Comparison of ENCODE assay signal across 19 cellular contexts in genomic region chr2:221817878-221818277, GRCh38.
DNase-seq lines count a peak whose midpoint lies in the region; ATAC-seq, FAIRE-seq and TF ChIP-seq lines count a peak whose summit lies in the region.
"Had no signal": no experiment of that assay in that cellular context is flagged by ENCODE, and none has a peak within 500 bp of the region (broad histone marks: within the 10 kb centered on the region; RNA-seq: fewer than 3 reads in every experiment).

No MANE protein-coding gene starts in this region.

- H3K9ac ChIP-seq in HepG2 (ENCODE audit: insufficient read depth, low read depth, low read length) (no peak overlapping the region), H1 (replicated peaks in 1 of 4; ENCODE audit: extremely low read depth in 1 of 4, low read depth in 3 of 4, low read length in 3 of 4) (no peak overlapping the region)
- H3K9ac ChIP-seq: BLaER1 had no signal

- no peak overlapping the region for H2BK20ac ChIP-seq in H1 (ENCODE audit: low read length)

- CTCF ChIA-PET in HepG2 (lab: Yijun Ruan, JAX; ENCODE audit: low intra/inter-chr PET ratio, low total read pairs) = no interaction called here
- CTCF ChIA-PET in H1 (lab: Charles Lee; ENCODE audit: partially characterized antibody) = no interaction called here

- H3K9me3 ChIP-seq in HepG2 (ENCODE audit: low read length) (peaks cover 30% of the 10 kb centered on the region), right lobe of liver (no peaks in the 10 kb centered on the region), H1 (ENCODE audit: insufficient read depth in 2 of 2, low read depth in 1 of 2, low read length in 1 of 2) (peaks cover 0 to 3% of the 10 kb centered on the region in 2 experiments; a peak in 2 of 4 replicates), upper lobe of right lung (no peaks in the 10 kb centered on the region)
- H3K9me3 ChIP-seq: BLaER1, Caco-2 had no signal

- H3K27me3 ChIP-seq in HepG2 (ENCODE audit: control insufficient read depth in 1 of 2, insufficient read depth in 2 of 2, low read length in 2 of 2) = no peaks in the 10 kb centered on the region
- no peaks in the 10 kb centered on the region for H3K27me3 ChIP-seq in right lobe of liver
- no peaks in the 10 kb centered on the region for H3K27me3 ChIP-seq in H1 (replicated peaks in 1 of 4; ENCODE audit: control insufficient read depth in 3 of 4, extremely low read depth in 1 of 4, insufficient read depth in 3 of 4, low read length in 3 of 4)
- H3K27me3 ChIP-seq in upper lobe of right lung = no peaks in the 10 kb centered on the region
- H3K27me3 ChIP-seq: BLaER1 had no signal

- no peaks in the 10 kb centered on the region for H4K20me1 ChIP-seq in HepG2 (ENCODE audit: insufficient read depth, low read length)
- H4K20me1 ChIP-seq in H1 (replicated peaks in 1 of 2; ENCODE audit: control insufficient read depth in 1 of 2, insufficient read depth in 2 of 2, low read length in 2 of 2) = no peaks in the 10 kb centered on the region
- H4K20me1 ChIP-seq: BLaER1 had no signal

- H3K27ac ChIP-seq in HepG2 (ENCODE audit: extremely low read length, insufficient read depth, low read length) (no peak overlapping the region), right lobe of liver (no peak overlapping the region), H1 (ENCODE audit: low read depth, low read length) (no peak overlapping the region), upper lobe of right lung (no peak overlapping the region)
- H3K27ac ChIP-seq: 22Rv1, BLaER1, C4-2B had no signal

- no peaks in the 10 kb centered on the region for H3K4me1 Mint-ChIP-seq in activated CD4-positive, alpha-beta T cell treated with anti-CD3 and anti-CD28 coated beads, Interleukin-2, amount 10 ng/mL, durations not matched to agents 24 days and 14 days
- H3K4me1 Mint-ChIP-seq in stimulated activated effector memory CD8-positive, alpha-beta T cell treated with anti-CD3 and anti-CD28 coated beads, Interleukin-12 subunit alpha, Interleukin-12 subunit beta, amount 100 ng/mL, for 72 hours = no peaks in the 10 kb centered on the region
- H3K4me1 Mint-ChIP-seq: B cell; CD4-positive, CD25-positive, alpha-beta regulatory T cell had no signal

- 5% methylated on average over 3 of the region's 3 CpGs for WGBS in HepG2 (ENCODE audit: low lambda C conversion rate)
- WGBS in right lobe of liver (ENCODE audit: insufficient coverage, low coverage, low lambda C conversion rate, missing lambda C conversion rate) = 67% methylated on average over 2 of the region's 3 CpGs
- WGBS in H1 (ENCODE audit: extremely low coverage in 1 of 2, insufficient coverage in 1 of 2, insufficient read length in 1 of 2, insufficient replicate concordance in 2 of 2, low coverage in 1 of 2, low lambda C conversion rate in 2 of 2, missing lambda C conversion rate in 1 of 2), 2 experiments = 95% methylated on average over 3 of the region's 3 CpGs; no CpG with 5 or more reads in 1 of the 2 experiments

- no peak overlapping the region for H2AK5ac ChIP-seq in H1 (ENCODE audit: low read depth, low read length)

- H3K4me3 ChIP-seq in HepG2 (replicated peaks in 1 of 3; ENCODE audit: insufficient read depth in 1 of 3, low read depth in 2 of 3, low read length in 3 of 3) (no peak overlapping the region), right lobe of liver (no peak overlapping the region), H1 (ENCODE audit: extremely low read depth in 1 of 4, insufficient read depth in 2 of 4, low read depth in 3 of 4, low read length in 4 of 4) (no peak overlapping the region), upper lobe of right lung (no peak overlapping the region)
- H3K4me3 ChIP-seq: BLaER1 had no signal

- ATAC-seq in HepG2 = no peak
- ATAC-seq in right lobe of liver = no peak
- ATAC-seq in upper lobe of right lung = peak; percentile 40
- no peak for ATAC-seq in stimulated activated effector memory CD8-positive, alpha-beta T cell treated with anti-CD3 and anti-CD28 coated beads, Interleukin-12 subunit alpha, Interleukin-12 subunit beta, amount 100 ng/mL, for 72 hours
- ATAC-seq: CD8-positive, alpha-beta T cell had no signal

- H2BK120ac ChIP-seq in H1 (replicated peaks; ENCODE audit: low read depth, low read length) = no peak overlapping the region

- no peak overlapping the region for H2AFZ ChIP-seq in HepG2 (ENCODE audit: low read length)
- no peak overlapping the region for H2AFZ ChIP-seq in H1 (ENCODE audit: low read length)

- no peak overlapping the region for H3K23ac ChIP-seq in H1 (ENCODE audit: insufficient read length)

- intact Hi-C loops in HepG2 (cut with micrococcal nuclease; ENCODE audit: unreplicated experiment) (no loop called here), right lobe of liver (cut with DNase I) (no loop called here), upper lobe of right lung (cut with DNase I) (no loop called here)
- intact Hi-C loops in activated CD4-positive, alpha-beta T cell treated with anti-CD3 and anti-CD28 coated beads, Interleukin-2, amount 10 ng/mL, durations not matched to agents 24 days and 14 days (cut with micrococcal nuclease) = no loop called here

- H3K56ac ChIP-seq in H1 (replicated peaks; ENCODE audit: insufficient read length, low read depth, low read length) = no peak overlapping the region

- TF ChIP-seq EP300 in HepG2 (IDR thresholded peaks at IDR 0.05; ENCODE audit: low read depth in 2 of 2, low read length in 2 of 2) (no peak), HepG2 (CRISPR knock-in tag; IDR thresholded peaks at IDR 0.05; ENCODE audit: borderline replicate concordance) (no peak), H1 (IDR thresholded peaks at IDR 0.05; ENCODE audit: borderline replicate concordance in 1 of 2, low read depth in 2 of 2, low read length in 2 of 2) (no peak)

- BruUV-seq in HepG2 (replicated peaks; lab: Mats Ljungman, UMichigan) = no TSS peak

- no peaks in the 10 kb centered on the region for H3K9me3 Mint-ChIP-seq in activated CD4-positive, alpha-beta T cell treated with anti-CD3 and anti-CD28 coated beads, Interleukin-2, amount 10 ng/mL, durations not matched to agents 24 days and 14 days
- H3K9me3 Mint-ChIP-seq in stimulated activated effector memory CD8-positive, alpha-beta T cell treated with anti-CD3 and anti-CD28 coated beads, Interleukin-12 subunit alpha, Interleukin-12 subunit beta, amount 100 ng/mL, for 72 hours = peaks cover 2% of the 10 kb centered on the region
- H3K9me3 Mint-ChIP-seq: CD8-positive, alpha-beta T cell had no signal

- no peak overlapping the region for H3K18ac ChIP-seq in H1 (ENCODE audit: extremely low read depth, low read length)

- H4K5ac ChIP-seq in H1 (ENCODE audit: insufficient read length, low read depth, low read length) = no peak overlapping the region

- H3K4ac ChIP-seq in H1 (replicated peaks; ENCODE audit: insufficient read length, low read depth, low read length) = no peak overlapping the region

- H3K27me3 Mint-ChIP-seq in activated CD4-positive, alpha-beta T cell treated with anti-CD3 and anti-CD28 coated beads, Interleukin-2, amount 10 ng/mL, durations not matched to agents 24 days and 14 days = no peaks in the 10 kb centered on the region
- H3K27me3 Mint-ChIP-seq: B cell; CD4-positive, CD25-positive, alpha-beta regulatory T cell had no signal

- no peak overlapping the region for H2BK15ac ChIP-seq in H1 (ENCODE audit: low read length)

- H3K4me2 ChIP-seq in HepG2 (ENCODE audit: low read depth, low read length) = no peak overlapping the region
- no peak overlapping the region for H3K4me2 ChIP-seq in H1 (ENCODE audit: insufficient read depth in 1 of 2, low read depth in 2 of 2, low read length in 2 of 2)
- H3K4me2 ChIP-seq: BLaER1 had no signal

- H3K36me3 ChIP-seq in HepG2 (replicated peaks in 1 of 2; ENCODE audit: control insufficient read depth in 1 of 2, insufficient read depth in 2 of 2, low read length in 2 of 2) (no peaks in the 10 kb centered on the region), right lobe of liver (no peaks in the 10 kb centered on the region), H1 (ENCODE audit: control insufficient read depth in 2 of 4, insufficient read depth in 4 of 4, low read length in 3 of 4) (no peaks in the 10 kb centered on the region), upper lobe of right lung (no peaks in the 10 kb centered on the region)
- H3K36me3 ChIP-seq: BLaER1 had no signal

- no peak overlapping the region for H3K27ac Mint-ChIP-seq in activated CD4-positive, alpha-beta T cell treated with anti-CD3 and anti-CD28 coated beads, Interleukin-2, amount 10 ng/mL, durations not matched to agents 24 days and 14 days
- H3K27ac Mint-ChIP-seq in stimulated activated effector memory CD8-positive, alpha-beta T cell treated with anti-CD3 and anti-CD28 coated beads, Interleukin-12 subunit alpha, Interleukin-12 subunit beta, amount 100 ng/mL, for 72 hours = no peak overlapping the region
- H3K27ac Mint-ChIP-seq: B cell; CD4-positive, CD25-positive, alpha-beta regulatory T cell; CD8-positive, alpha-beta T cell had no signal

- H2BK12ac ChIP-seq in H1 (ENCODE audit: low read depth, low read length) = peak overlapping the region; percentile 35; the same call in 1 of the 2 replicates

- TF ChIP-seq POLR2A in HepG2 (IDR thresholded peaks at IDR 0.05; ENCODE audit: insufficient read depth in 1 of 2, low read depth in 2 of 2, low read length in 2 of 2) (no peak), right lobe of liver (IDR thresholded peaks at IDR 0.05) (no peak), H1 (IDR thresholded peaks at IDR 0.05; ENCODE audit: control extremely low read depth in 1 of 2, low read depth in 2 of 2, low read length in 2 of 2) (no peak)

- no peaks in the 10 kb centered on the region; the same call in 1 of the 2 replicates for H3K23me2 ChIP-seq in H1 (ENCODE audit: low read depth, low read length)

- H3K4me1 ChIP-seq in HepG2 (ENCODE audit: insufficient read depth, low read length) (no peaks in the 10 kb centered on the region), right lobe of liver (no peaks in the 10 kb centered on the region), H1 (replicated peaks in 1 of 4; ENCODE audit: control insufficient read depth in 3 of 4, insufficient read depth in 4 of 4, low read length in 3 of 4) (peaks cover 0 to 5% (median 4%) of the 10 kb centered on the region in 4 experiments; a peak in 5 of 7 replicates), upper lobe of right lung (no peaks in the 10 kb centered on the region)
- H3K4me1 ChIP-seq: BLaER1 had no signal

- no peaks in the 10 kb centered on the region for H3K79me2 ChIP-seq in HepG2 (ENCODE audit: insufficient read depth, low read length)
- no peaks in the 10 kb centered on the region for H3K79me2 ChIP-seq in H1 (ENCODE audit: control insufficient read depth in 1 of 2, insufficient read depth in 2 of 2, low read length in 2 of 2)

- H2BK5ac ChIP-seq in H1 (ENCODE audit: low read depth, low read length) = no peak overlapping the region

- FAIRE-seq in HepG2 (lab: Jason Lieb, UNC) (no peak), H1 (lab: Jason Lieb, UNC) (no peak)
- FAIRE-seq: A204.1, G401.6, GM12892 had no signal

- H4K8ac ChIP-seq in H1 (ENCODE audit: extremely low read depth, insufficient read depth, low read length) = no peak overlapping the region

- no peak overlapping the region for H3K4me3 Mint-ChIP-seq in activated CD4-positive, alpha-beta T cell treated with anti-CD3 and anti-CD28 coated beads, Interleukin-2, amount 10 ng/mL, durations not matched to agents 24 days and 14 days
- no peak overlapping the region for H3K4me3 Mint-ChIP-seq in stimulated activated effector memory CD8-positive, alpha-beta T cell treated with anti-CD3 and anti-CD28 coated beads, Interleukin-12 subunit alpha, Interleukin-12 subunit beta, amount 100 ng/mL, for 72 hours
- H3K4me3 Mint-ChIP-seq: B cell; CD8-positive, alpha-beta T cell; H9 had no signal

- TF ChIP-seq CTCF in HepG2 (CRISPR knock-in tag; IDR thresholded peaks at IDR 0.05) = no peak
- TF ChIP-seq CTCF in right lobe of liver (IDR thresholded peaks at IDR 0.05) = no peak
- no peak for TF ChIP-seq CTCF in H1 (IDR thresholded peaks at IDR 0.05; ENCODE audit: control extremely low read depth in 1 of 3, insufficient read depth in 1 of 3, low read depth in 1 of 3, low read length in 3 of 3)
- TF ChIP-seq CTCF in upper lobe of right lung (IDR thresholded peaks at IDR 0.05) = no peak

- H3K79me1 ChIP-seq in H1 (ENCODE audit: low read depth, low read length) = no peaks in the 10 kb centered on the region

- H3K36me3 Mint-ChIP-seq in activated CD4-positive, alpha-beta T cell treated with anti-CD3 and anti-CD28 coated beads, Interleukin-2, amount 10 ng/mL, durations not matched to agents 24 days and 14 days (ENCODE audit: low read depth) = no peaks in the 10 kb centered on the region
- H3K36me3 Mint-ChIP-seq in stimulated activated effector memory CD8-positive, alpha-beta T cell treated with anti-CD3 and anti-CD28 coated beads, Interleukin-12 subunit alpha, Interleukin-12 subunit beta, amount 100 ng/mL, for 72 hours = no peaks in the 10 kb centered on the region
- H3K36me3 Mint-ChIP-seq: CD4-positive, CD25-positive, alpha-beta regulatory T cell; CD8-positive, alpha-beta T cell had no signal

- H3K14ac ChIP-seq in H1 (ENCODE audit: insufficient read length) = no peak overlapping the region

- in situ Hi-C loops in HepG2 (cut with HindIII; ENCODE audit: extremely low pct_ligation_motif_present, low pct_unique_long_range_greater_than_20kb) = no loop called here

- no peak for TF ChIP-seq RAD21 in HepG2 (CRISPR knock-in tag; IDR thresholded peaks at IDR 0.05)
- TF ChIP-seq RAD21 in H1 (IDR thresholded peaks at IDR 0.05 in 1 of 2, conservative IDR thresholded peaks at IDR 0.05 in 1 of 2; ENCODE audit: low read depth in 2 of 2, low read length in 2 of 2) = no peak

- no peak overlapping the region for H4K91ac ChIP-seq in H1 (replicated peaks; ENCODE audit: insufficient read length, low read length)

- POLR2A ChIA-PET in HepG2 (lab: Yijun Ruan, JAX) (no interaction called here), H1 (lab: Charles Lee; ENCODE audit: partially characterized antibody) (no interaction called here)

- no peak for DNase-seq in HepG2 (ENCODE audit: low spot score)
- DNase-seq in right lobe of liver = no peak
- no peak for DNase-seq in H1 (ENCODE audit: low read depth in 1 of 2, low spot score in 2 of 2)
- no peak for DNase-seq in upper lobe of right lung
- no peak for DNase-seq in activated CD4-positive, alpha-beta T cell treated with anti-CD3 and anti-CD28 coated beads, Interleukin-2, amount 10 ng/mL, durations not matched to agents 24 days and 14 days
- no peak for DNase-seq in stimulated activated effector memory CD8-positive, alpha-beta T cell treated with anti-CD3 and anti-CD28 coated beads, Interleukin-12 subunit alpha, Interleukin-12 subunit beta, amount 100 ng/mL, for 72 hours (ENCODE audit: low spot score in 2 of 2)
- DNase-seq: Caco-2; CD4-positive, CD25-positive, alpha-beta regulatory T cell; CD8-positive, alpha-beta T cell; DMS153; DND-41; H9 had no signal

Comparison
In these comparisons a context has a peak if more than half of its experiments do, and no peak if none do; other contexts are left out.
1. Of the 41 proteins assayed by ChIP-seq in both HepG2 and H1: peak only in HepG2: MAFK; only in H1: none; in both: none; in neither: 40.